Comparison of ENCODE assay signal across 9 cellular contexts in the genomic region with DNA sequence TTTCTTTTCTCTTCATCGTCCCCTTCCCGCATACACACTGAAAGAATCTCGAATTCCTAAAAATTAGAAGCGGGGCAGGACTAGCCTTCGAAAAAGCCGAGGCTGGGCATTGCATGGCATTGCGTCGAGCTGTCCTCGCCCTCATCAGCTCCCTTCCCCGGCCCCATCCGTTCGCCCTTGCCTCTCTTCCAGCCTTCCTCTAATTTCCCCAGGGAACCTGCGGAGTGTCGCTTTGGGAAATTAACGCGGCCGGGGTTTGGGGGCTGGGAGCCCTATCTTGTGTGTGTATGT. TPM values are rescaled to one million over a fixed set of nuclear protein-coding genes. Genes with fewer than 3 reads are reported as not detected.
DNase-seq lines count a peak whose midpoint lies in the region; ATAC-seq and TF ChIP-seq lines count a peak whose summit lies in the region.
"Had no signal": no experiment of that assay in that cellular context is flagged by ENCODE, and none has a peak within 500 bp of the region (broad histone marks: within the 10 kb centered on the region; RNA-seq: fewer than 3 reads in every experiment).

No MANE protein-coding gene starts in this region.

- DNase-seq in SJCRH30: peak; percentile 31 to 36
- DNase-seq in fibroblast of peridontal ligament (ENCODE audit: extremely low read depth): peak; percentile 46
- DNase-seq in sigmoid colon: no peak
- DNase-seq in RPMI8226: no peak
- DNase-seq in left lobe of liver (ENCODE audit: low spot score): no peak
- DNase-seq in HuH-7.5 (ENCODE audit: low spot score): no peak

- H3K36me3 ChIP-seq in SJCRH30 (no peaks in the 10 kb centered on the region), sigmoid colon (peaks cover 0 to 23% (median 6%) of the 10 kb centered on the region in 4 donors)

- TF ChIP-seq POLR2A in sigmoid colon (IDR thresholded peaks at IDR 0.05): no peak

- TF ChIP-seq CTCF in GM12875 (IDR thresholded peaks at IDR 0.05; ENCODE audit: borderline replicate concordance, insufficient read depth, low read depth, low read length) (no peak), sigmoid colon (IDR thresholded peaks at IDR 0.05) (no peak)

- H3K27me3 ChIP-seq in SJCRH30: no peaks in the 10 kb centered on the region
- H3K27me3 ChIP-seq in sigmoid colon: no peaks in the 10 kb centered on the region

- intact Hi-C loops in sigmoid colon (cut with DNase I): loop anchor here (5.0 kb wide), 2 partner anchors 60 to 155 kb away; partner anchors contain the start of gene P3H3

- WGBS in sigmoid colon, 2 donors: 2 to 3% methylated on average over 17 of the region's 17 CpGs

- TF ChIP-seq EP300 in sigmoid colon (IDR thresholded peaks at IDR 0.05): no peak

- H3K4me1 ChIP-seq in SJCRH30 (peaks cover 26% of the 10 kb centered on the region), sigmoid colon (peaks cover 0 to 79% (median 75%) of the 10 kb centered on the region in 4 donors)

- no peak for ATAC-seq in activated CD4-positive, CD25-positive, alpha-beta regulatory T cell treated with anti-CD3 and anti-CD28 coated beads, Interleukin-2, amount 50 U/mL, for 24 hours
- ATAC-seq in left lobe of liver: no peak

- H3K4me3 ChIP-seq in GM12875 (ENCODE audit: low read depth, low read length): peak overlapping the region; percentile 76
- H3K4me3 ChIP-seq in SJCRH30: peak overlapping the region; percentile 78
- H3K4me3 ChIP-seq in sigmoid colon: peak overlapping the region; percentile 61 to 94 (median 91)

- H3K27ac ChIP-seq in SJCRH30 (no peak overlapping the region), sigmoid colon (peak overlapping the region; percentile 93 to 99 (median 96))

- H3K9me3 ChIP-seq in SJCRH30 (replicated peaks): no peaks in the 10 kb centered on the region
- no peaks in the 10 kb centered on the region for H3K9me3 ChIP-seq in sigmoid colon

RNA-seq across cellular contexts. Expression of gene PTMS, which starts 1.1 kb away (rescaled TPM):
- 84.2 and 89.9 TPM in 2 replicates for total RNA-seq in SJCRH30 (2014; rRNA removed; shearing (Covaris generic))
- 100 to 1,000 TPM; 196 to 392 (median 255) TPM for total RNA-seq in sigmoid colon
- 100 to 1,000 TPM in 2 of 3 donors, 10 to 100 TPM in 1; 93.2 to 198 (median 174) TPM for polyA plus RNA-seq in sigmoid colon
- 406 TPM for total RNA-seq in left lobe of liver

RNA-seq across cellular contexts. Expression of gene LAG3, which starts 5.1 kb away (rescaled TPM):
- 0.16 TPM in 1 of 2 replicates, not detected in the other for total RNA-seq in SJCRH30 (2014; rRNA removed; shearing (Covaris generic))
- total RNA-seq in sigmoid colon: 1 to 10 TPM; 1.4 to 6.9 (median 3.0) TPM
- 1 to 10 TPM in 2 of 3 donors, under 1 TPM in 1; 0.60 to 4.2 (median 1.4) TPM for polyA plus RNA-seq in sigmoid colon
- 2.8 TPM for total RNA-seq in left lobe of liver
- total RNA-seq: M059J had no signal

RNA-seq across cellular contexts. Expression of gene MLF2, which starts 14.3 kb away (rescaled TPM):
- total RNA-seq in SJCRH30 (2014; rRNA removed; shearing (Covaris generic)): 161 and 175 TPM in 2 replicates
- total RNA-seq in sigmoid colon (100 to 1,000 TPM; 148 to 163 (median 159) TPM), left lobe of liver (133 TPM)
- 100 to 1,000 TPM; 157 to 220 (median 178) TPM for polyA plus RNA-seq in sigmoid colon

RNA-seq across cellular contexts. Expression of gene CD4, which starts 22.1 kb away (rescaled TPM):
- not detected in 2 replicates for total RNA-seq in SJCRH30 (2014; rRNA removed; shearing (Covaris generic))
- total RNA-seq in sigmoid colon (10 to 100 TPM in 3 of 4 donors, 1 to 10 TPM in 1; 2.5 to 12.8 (median 11.5) TPM), left lobe of liver (22.7 TPM)
- 10 to 100 TPM in 2 of 3 donors, 1 to 10 TPM in 1; 4.8 to 29.7 (median 26.6) TPM for polyA plus RNA-seq in sigmoid colon
- total RNA-seq: M059J had no signal

RNA-seq across cellular contexts. Expression of gene COPS7A, which starts 43.4 kb away (rescaled TPM):
- 34.1 and 35.9 TPM in 2 replicates for total RNA-seq in SJCRH30 (2014; rRNA removed; shearing (Covaris generic))
- 10 to 100 TPM; 51.3 to 69.3 (median 60.1) TPM for total RNA-seq in sigmoid colon
- 10 to 100 TPM; 48.6 to 52.5 (median 52.3) TPM for polyA plus RNA-seq in sigmoid colon
- total RNA-seq in left lobe of liver: 31.1 TPM

Comparison
In these comparisons a context has a peak if more than half of its experiments do, and no peak if none do; other contexts are left out.
1. DNase-seq: peak in SJCRH30 (2 of 2) and fibroblast of peridontal ligament (single experiment); none in sigmoid colon (single experiment), RPMI8226 (single experiment), left lobe of liver (single experiment) and HuH-7.5 (single experiment).
2. Peak in every context shown above with its lines, with median percentiles within 50 percentile points of each other: H3K4me3 ChIP-seq.